ENCODE assay signal across 27 cellular contexts in genomic region chr17:52477824-52478614, GRCh38.
"Had no signal": no experiment of that assay in that cellular context is flagged by ENCODE, and none has a peak within 500 bp of the region (broad histone marks: within the 10 kb centered on the region; RNA-seq: fewer than 3 reads in every experiment).

No MANE protein-coding gene starts in this region.

- H3K9me3 ChIP-seq: esophagus squamous epithelium, gastrocnemius medialis, lower lobe of right lung had no signal

- H3K36me3 ChIP-seq: esophagus squamous epithelium, gastrocnemius medialis, heart right ventricle, left lung, lower lobe of right lung had no signal

- ATAC-seq: esophagus mucosa; gastrocnemius medialis; heart right ventricle; left lung; left ventricle myocardium superior; lower lobe of right lung; naive thymus-derived CD4-positive, alpha-beta T cell had no signal

- H3K9me3 Mint-ChIP-seq: endodermal cell had no signal

- H3K36me3 Mint-ChIP-seq: immature natural killer cell; mesothelial cell of epicardium; naive thymus-derived CD4-positive, alpha-beta T cell had no signal

- H3K27ac Mint-ChIP-seq: endodermal cell; immature natural killer cell; mesothelial cell of epicardium; naive thymus-derived CD4-positive, alpha-beta T cell had no signal

- H3K27ac ChIP-seq: dorsolateral prefrontal cortex, epithelial cell of prostate, esophagus squamous epithelium, gastrocnemius medialis, heart right ventricle, left lung, lower lobe of right lung had no signal

- H3K27me3 ChIP-seq: dorsolateral prefrontal cortex, esophagus squamous epithelium, gastrocnemius medialis, heart right ventricle, left lung had no signal

- H3K4me1 ChIP-seq: esophagus squamous epithelium, gastrocnemius medialis, heart right ventricle, left lung, lower lobe of right lung had no signal

- H3K4me3 ChIP-seq: dorsolateral prefrontal cortex, esophagus squamous epithelium, gastrocnemius medialis, heart right ventricle, left lung, lower lobe of right lung had no signal

- H3K4me3 Mint-ChIP-seq: endodermal cell; immature natural killer cell; mesothelial cell of epicardium; naive thymus-derived CD4-positive, alpha-beta T cell had no signal

- DNase-seq: cortex of kidney; dermis blood vessel endothelial cell; dorsolateral prefrontal cortex; effector CD4-positive, alpha-beta T cell; effector memory CD4-positive, alpha-beta T cell; endodermal cell; erythroblast; esophagus squamous epithelium; foreskin fibroblast; foreskin melanocyte; gastrocnemius medialis; glutamatergic neuron; head of caudate nucleus; heart right ventricle; hippocampal formation; immature natural killer cell; islet precursor cell; kidney; kidney glomerular epithelial cell; left lung; left ventricle myocardium superior; lower lobe of right lung; mesenchymal stem cell; naive thymus-derived CD4-positive, alpha-beta T cell had no signal

- H3K4me1 Mint-ChIP-seq: endodermal cell; immature natural killer cell; mesothelial cell of epicardium; naive thymus-derived CD4-positive, alpha-beta T cell had no signal

- H3K27me3 Mint-ChIP-seq: naive thymus-derived CD4-positive, alpha-beta T cell had no signal
